Comparison of ENCODE assay signal across 2 cellular contexts in genomic region chr1:50423670-50424000, GRCh38.
A peak's percentile ranks its signal among the peaks of the same experiment; 100 is the strongest.
TF ChIP-seq lines count a peak whose summit lies in the region.

No MANE protein-coding gene starts in this region.

TF ChIP-seq in HEK293, 187 proteins besides CTCF, POLR2A, EP300 and RAD21 (continued from another document):
- TF ChIP-seq KLF8 (tag by site-specific recombination; IDR thresholded peaks at IDR 0.05): no peak
- no peak for TF ChIP-seq GLI2 (tag by site-specific recombination; IDR thresholded peaks at IDR 0.05; ENCODE audit: borderline replicate concordance, low read depth)
- 0 out of 2 replicates have a peak, but pooled peaks have one; percentile 24 for TF ChIP-seq ZBTB20 (tag by site-specific recombination; IDR thresholded peaks at IDR 0.05)
- no peak for TF ChIP-seq ZNF266 (tag by site-specific recombination; IDR thresholded peaks at IDR 0.05; ENCODE audit: low read depth)
- TF ChIP-seq ZNF555 (tag by site-specific recombination; conservative IDR thresholded peaks at IDR 0.05): no peak
- no peak for TF ChIP-seq ZNF521 (tag by site-specific recombination; IDR thresholded peaks at IDR 0.05)
- no peak for TF ChIP-seq ZNF560 (tag by site-specific recombination; IDR thresholded peaks at IDR 0.05; ENCODE audit: borderline replicate concordance)
- no peak for TF ChIP-seq ZNF202 (tag by site-specific recombination; IDR thresholded peaks at IDR 0.05; ENCODE audit: borderline replicate concordance)
- peak; percentile 41; the same call in 1 of the 2 replicates for TF ChIP-seq ZBTB10 (tag by site-specific recombination; IDR thresholded peaks at IDR 0.05)
- TF ChIP-seq ZNF354C (tag by site-specific recombination; IDR thresholded peaks at IDR 0.05; ENCODE audit: borderline replicate concordance, low read depth): no peak
- TF ChIP-seq ZNF76 (tag by site-specific recombination; IDR thresholded peaks at IDR 0.05; ENCODE audit: borderline replicate concordance, low read depth): no peak
- TF ChIP-seq ZNF350 (tag by site-specific recombination; IDR thresholded peaks at IDR 0.05): no peak
- peak; percentile 33; the same call in 1 of the 2 replicates for TF ChIP-seq SP3 (tag by site-specific recombination; IDR thresholded peaks at IDR 0.05)
- TF ChIP-seq ZBTB17 (tag by site-specific recombination; IDR thresholded peaks at IDR 0.05): 0 out of 2 replicates have a peak, but pooled peaks have one; percentile 53
- 0 out of 2 replicates have a peak, but pooled peaks have one; percentile 12 for TF ChIP-seq ZBTB8A (tag by site-specific recombination; IDR thresholded peaks at IDR 0.05)
- no peak for TF ChIP-seq ZBTB11 (tag by site-specific recombination; conservative IDR thresholded peaks at IDR 0.05; ENCODE audit: low read depth)
- TF ChIP-seq PATZ1 (tag by site-specific recombination; IDR thresholded peaks at IDR 0.05): peak; percentile 28; the same call in 1 of the 2 replicates
TF ChIP-seq in HEK293: peak in this region for 7.

TF ChIP-seq in GM12878, 131 proteins besides CTCF, POLR2A, EP300 and RAD21 (continued from another document):
- no peak for TF ChIP-seq FOXM1 (IDR thresholded peaks at IDR 0.05; ENCODE audit: low read depth, low read length)
- TF ChIP-seq PML (IDR thresholded peaks at IDR 0.05; ENCODE audit: low read length): no peak
